ENCODE assay signal across 23 cellular contexts in genomic region chr3:14338898-14339458, GRCh38.
DNase-seq lines count a peak whose midpoint lies in the region; FAIRE-seq and TF ChIP-seq lines count a peak whose summit lies in the region.
"Had no signal": no experiment of that assay in that cellular context is flagged by ENCODE, and none has a peak within 500 bp of the region (broad histone marks: within the 10 kb centered on the region; RNA-seq: fewer than 3 reads in every experiment).

No MANE protein-coding gene starts in this region.

- CTCF ChIA-PET in HEK293 (lab: Yijun Ruan, JAX) (no interaction called here), H1 (lab: Charles Lee; ENCODE audit: partially characterized antibody) (interaction anchor here (0.7 to 3.2 kb wide), 5 partner anchors 10 to 53 kb away, joined by 3 to 11 read pairs (median 4); no protein-coding TSS in a partner anchor)

- peaks cover 0 to 10% (median 4%) of the 10 kb centered on the region in 4 experiments; a peak in 4 of 7 replicates for H3K27me3 ChIP-seq in H1 (replicated peaks in 1 of 4; ENCODE audit: control insufficient read depth in 3 of 4, extremely low read depth in 1 of 4, insufficient read depth in 3 of 4, low read length in 3 of 4)
- H3K27me3 ChIP-seq in neuronal stem cell (ENCODE audit: control insufficient read depth in 3 of 3, insufficient read depth in 3 of 3, low read depth in 1 of 3, low read length in 3 of 3) = peaks cover 0 to 7% (median 0%) of the 10 kb centered on the region in 3 experiments
- H3K27me3 ChIP-seq: BE2C; BLaER1 treated with 17β-estradiol and CSF1 and Interleukin-3, amounts not matched to agents 10 nM and 100 nM had no signal

- no peak for TF ChIP-seq RAD21 in H1 (IDR thresholded peaks at IDR 0.05 in 1 of 2, conservative IDR thresholded peaks at IDR 0.05 in 1 of 2; ENCODE audit: low read depth in 2 of 2, low read length in 2 of 2)

- H3K4me3 ChIP-seq in HEK293 (ENCODE audit: low read depth, low read length) (no peak overlapping the region), H1 (ENCODE audit: extremely low read depth in 1 of 4, insufficient read depth in 2 of 4, low read depth in 3 of 4, low read length in 4 of 4) (no peak overlapping the region), neuronal stem cell (ENCODE audit: low read length in 2 of 2) (no peak overlapping the region)
- H3K4me3 ChIP-seq: A549; BLaER1 treated with 17β-estradiol and CSF1 and Interleukin-3, amounts not matched to agents 10 nM and 100 nM; GM12878; GM23248 had no signal

- TF ChIP-seq CTCF in HEK293 (tag by site-specific recombination; IDR thresholded peaks at IDR 0.05) (no peak), H1 (IDR thresholded peaks at IDR 0.05; ENCODE audit: control extremely low read depth in 1 of 3, insufficient read depth in 1 of 3, low read depth in 1 of 3, low read length in 3 of 3) (no peak), GM20000 (IDR thresholded peaks at IDR 0.05; ENCODE audit: extremely low read depth, missing control alignments) (no peak)

- H3K14ac ChIP-seq in H1 (ENCODE audit: insufficient read length) (no peak overlapping the region), neuronal stem cell (ENCODE audit: low read length) (no peak overlapping the region)

- H3K23ac ChIP-seq in H1 (ENCODE audit: insufficient read length) = no peak overlapping the region
- no peak overlapping the region for H3K23ac ChIP-seq in neuronal stem cell (ENCODE audit: low read depth, low read length, poor library complexity)

- no peak overlapping the region for H4K91ac ChIP-seq in H1 (replicated peaks; ENCODE audit: insufficient read length, low read length)
- H4K91ac ChIP-seq in neuronal stem cell (ENCODE audit: low read depth, low read length, poor library complexity) = no peak overlapping the region

- POLR2A ChIA-PET in HEK293 (lab: Yijun Ruan, JAX) = no interaction called here
- POLR2A ChIA-PET in H1 (lab: Charles Lee; ENCODE audit: partially characterized antibody) = interaction anchor here (1.3 kb wide), 1 partner anchor 32 kb away, joined by 3 read pairs; no protein-coding TSS in a partner anchor

- H2BK20ac ChIP-seq in H1 (ENCODE audit: low read length) = 0 out of 2 replicates have a peak overlapping the region, but pooled peaks have one; percentile 77

- no peaks in the 10 kb centered on the region for H3K79me2 ChIP-seq in H1 (ENCODE audit: control insufficient read depth in 1 of 2, insufficient read depth in 2 of 2, low read length in 2 of 2)

- H2BK5ac ChIP-seq in H1 (ENCODE audit: low read depth, low read length) = no peak overlapping the region
- no peak overlapping the region for H2BK5ac ChIP-seq in neuronal stem cell (ENCODE audit: low read length)

- no peak for TF ChIP-seq EP300 in H1 (IDR thresholded peaks at IDR 0.05; ENCODE audit: borderline replicate concordance in 1 of 2, low read depth in 2 of 2, low read length in 2 of 2)

- H4K5ac ChIP-seq in H1 (ENCODE audit: insufficient read length, low read depth, low read length) = no peak overlapping the region

- H3K23me2 ChIP-seq in H1 (ENCODE audit: low read depth, low read length) = no peaks in the 10 kb centered on the region

- H3K4me2 ChIP-seq in H1 (ENCODE audit: insufficient read depth in 1 of 2, low read depth in 2 of 2, low read length in 2 of 2) (no peak overlapping the region), neuronal stem cell (ENCODE audit: insufficient read depth, low read length, poor library complexity, severe bottlenecking) (no peak overlapping the region)
- H3K4me2 ChIP-seq: A549; BLaER1 treated with 17β-estradiol and CSF1 and Interleukin-3, amounts not matched to agents 10 nM and 100 nM had no signal

- H2BK12ac ChIP-seq in H1 (ENCODE audit: low read depth, low read length) (no peak overlapping the region), neuronal stem cell (ENCODE audit: low read length) (no peak overlapping the region)

- H2AK5ac ChIP-seq in H1 (ENCODE audit: low read depth, low read length) = no peak overlapping the region
- peak overlapping the region; percentile 23 for H2AK5ac ChIP-seq in neuronal stem cell (ENCODE audit: low read depth, low read length)

- no peak overlapping the region for H3K9ac ChIP-seq in H1 (replicated peaks in 1 of 4; ENCODE audit: extremely low read depth in 1 of 4, low read depth in 3 of 4, low read length in 3 of 4)
- no peak overlapping the region for H3K9ac ChIP-seq in neuronal stem cell (ENCODE audit: low read depth, low read length, poor library complexity)
- H3K9ac ChIP-seq: BLaER1 treated with 17β-estradiol and CSF1 and Interleukin-3, amounts not matched to agents 10 nM and 100 nM; GM23248 had no signal

- no peak overlapping the region for H3K27ac ChIP-seq in HEK293 (ENCODE audit: extremely low read depth, low read depth, low read length)
- H3K27ac ChIP-seq in H1 (ENCODE audit: low read depth, low read length) = no peak overlapping the region
- H3K27ac ChIP-seq in neuronal stem cell (replicated peaks; ENCODE audit: low read length) = no peak overlapping the region
- H3K27ac ChIP-seq: A549; BLaER1 treated with 17β-estradiol and CSF1 and Interleukin-3, amounts not matched to agents 10 nM and 100 nM; GM23248 had no signal

- H3K36me3 ChIP-seq in HEK293 (ENCODE audit: control insufficient read depth in 2 of 2, insufficient read depth in 1 of 2, low read length in 2 of 2) (no peaks in the 10 kb centered on the region), H1 (ENCODE audit: control insufficient read depth in 2 of 4, insufficient read depth in 4 of 4, low read length in 3 of 4) (no peaks in the 10 kb centered on the region), neuronal stem cell (replicated peaks in 1 of 2; ENCODE audit: control insufficient read depth in 2 of 2, insufficient read depth in 2 of 2, low read length in 2 of 2) (no peaks in the 10 kb centered on the region)
- H3K36me3 ChIP-seq: BE2C; BLaER1 treated with 17β-estradiol and CSF1 and Interleukin-3, amounts not matched to agents 10 nM and 100 nM had no signal

- FAIRE-seq in H1 (lab: Jason Lieb, UNC) = no peak
- FAIRE-seq: A549, D721Med, GM12878 had no signal

- no peak overlapping the region for H3K4ac ChIP-seq in H1 (replicated peaks; ENCODE audit: insufficient read length, low read depth, low read length)
- H3K4ac ChIP-seq in neuronal stem cell (ENCODE audit: low read length) = no peak overlapping the region

- H2BK120ac ChIP-seq in H1 (replicated peaks; ENCODE audit: low read depth, low read length) = no peak overlapping the region
- H2BK120ac ChIP-seq in neuronal stem cell (ENCODE audit: low read depth, low read length) = no peak overlapping the region

- no peak overlapping the region for H2AFZ ChIP-seq in H1 (ENCODE audit: low read length)
- H2AFZ ChIP-seq in neuronal stem cell (ENCODE audit: low read length) = no peak overlapping the region
- H2AFZ ChIP-seq: GM23248 had no signal

- WGBS in H1 (ENCODE audit: extremely low coverage in 1 of 2, insufficient coverage in 1 of 2, insufficient read length in 1 of 2, insufficient replicate concordance in 2 of 2, low coverage in 1 of 2, low lambda C conversion rate in 2 of 2, missing lambda C conversion rate in 1 of 2), 2 experiments = 87% methylated on average over 7 of the region's 7 CpGs; no CpG with 5 or more reads in 1 of the 2 experiments
- WGBS in neuronal stem cell (ENCODE audit: extremely low coverage in 2 of 2, insufficient read length in 2 of 2, insufficient replicate concordance in 1 of 2), 2 donors = no CpG with 5 or more reads among the region's 7 CpGs

- no peak overlapping the region for H3K56ac ChIP-seq in H1 (replicated peaks; ENCODE audit: insufficient read length, low read depth, low read length)

- H3K9me3 ChIP-seq in HEK293 (ENCODE audit: control insufficient read depth, insufficient read depth, low read depth, low read length) = no peaks in the 10 kb centered on the region
- no peaks in the 10 kb centered on the region for H3K9me3 ChIP-seq in H1 (ENCODE audit: insufficient read depth in 2 of 2, low read depth in 1 of 2, low read length in 1 of 2)
- no peaks in the 10 kb centered on the region for H3K9me3 ChIP-seq in neuronal stem cell (replicated peaks in 1 of 2; ENCODE audit: control insufficient read depth in 2 of 2, insufficient read depth in 1 of 2, low read depth in 1 of 2, low read length in 2 of 2)
- H3K9me3 ChIP-seq: A549; BE2C; BLaER1 treated with 17β-estradiol and CSF1 and Interleukin-3, amounts not matched to agents 10 nM and 100 nM had no signal

- no peak overlapping the region for H4K8ac ChIP-seq in H1 (ENCODE audit: extremely low read depth, insufficient read depth, low read length)
- no peak overlapping the region for H4K8ac ChIP-seq in neuronal stem cell (ENCODE audit: low read depth, low read length)

- DNase-seq in H1 (ENCODE audit: low read depth in 1 of 2, low spot score in 2 of 2) = no peak
- DNase-seq in neuronal stem cell (ENCODE audit: low spot score) = no peak
- no peak for DNase-seq in activated CD4-positive, CD25-positive, alpha-beta regulatory T cell (lab: John Stamatoyannopoulos, UW)
- no peak for DNase-seq in GM20000 (ENCODE audit: low spot score)
- DNase-seq in NK-92 treated with Interleukin-12 subunit alpha and Interleukin-12 subunit beta, amount 100 ng/mL, for 24 hours (lab: John Stamatoyannopoulos, UW) = no peak
- DNase-seq: 8988T; ACHN; AML-193; BE2C; CD4-positive, alpha-beta T cell; CD8-positive, alpha-beta memory T cell; DMS 273 treated with DMSO at 0.1 percent for 48 hours; DMS79; EL; GDM1; GM23248; H9; HFFc6 had no signal

- H3K79me1 ChIP-seq in H1 (ENCODE audit: low read depth, low read length) (no peaks in the 10 kb centered on the region), neuronal stem cell (ENCODE audit: low read depth, low read length) (no peaks in the 10 kb centered on the region)

- no peak for TF ChIP-seq POLR2A in H1 (IDR thresholded peaks at IDR 0.05; ENCODE audit: control extremely low read depth in 1 of 2, low read depth in 2 of 2, low read length in 2 of 2)

- H4K20me1 ChIP-seq in H1 (replicated peaks in 1 of 2; ENCODE audit: control insufficient read depth in 1 of 2, insufficient read depth in 2 of 2, low read length in 2 of 2) = no peaks in the 10 kb centered on the region
- H4K20me1 ChIP-seq: BLaER1 treated with 17β-estradiol and CSF1 and Interleukin-3, amounts not matched to agents 10 nM and 100 nM had no signal

- H3K18ac ChIP-seq in H1 (ENCODE audit: extremely low read depth, low read length) (no peak overlapping the region), neuronal stem cell (ENCODE audit: low read length) (no peak overlapping the region)

- no peak overlapping the region for H2BK15ac ChIP-seq in H1 (ENCODE audit: low read length)
- H2BK15ac ChIP-seq in neuronal stem cell (ENCODE audit: low read length) = no peak overlapping the region

- no peaks in the 10 kb centered on the region for H3K4me1 ChIP-seq in HEK293 (ENCODE audit: control insufficient read depth, insufficient read depth, low read length)
- peaks cover 1 to 9% (median 3%) of the 10 kb centered on the region in 4 experiments; a peak in 6 of 7 replicates for H3K4me1 ChIP-seq in H1 (replicated peaks in 1 of 4; ENCODE audit: control insufficient read depth in 3 of 4, insufficient read depth in 4 of 4, low read length in 3 of 4)
- peaks cover 2 to 7% of the 10 kb centered on the region in 2 donors for H3K4me1 ChIP-seq in neuronal stem cell (ENCODE audit: control insufficient read depth in 2 of 2, insufficient read depth in 1 of 2, low read depth in 1 of 2, low read length in 2 of 2)
- H3K4me1 ChIP-seq: A549, BE2C had no signal

TF ChIP-seq in HEK293, 187 proteins besides CTCF, POLR2A, EP300 and RAD21 (continues in another document):
- TF ChIP-seq ZNF664 (tag by site-specific recombination; IDR thresholded peaks at IDR 0.05) = peak; percentile 95

TF ChIP-seq in H1, 55 proteins besides CTCF, POLR2A, EP300 and RAD21 (continues in another document):
- TF ChIP-seq TAF1 (IDR thresholded peaks at IDR 0.05; ENCODE audit: low read depth, low read length) = no peak
